In the genomic region with DNA sequence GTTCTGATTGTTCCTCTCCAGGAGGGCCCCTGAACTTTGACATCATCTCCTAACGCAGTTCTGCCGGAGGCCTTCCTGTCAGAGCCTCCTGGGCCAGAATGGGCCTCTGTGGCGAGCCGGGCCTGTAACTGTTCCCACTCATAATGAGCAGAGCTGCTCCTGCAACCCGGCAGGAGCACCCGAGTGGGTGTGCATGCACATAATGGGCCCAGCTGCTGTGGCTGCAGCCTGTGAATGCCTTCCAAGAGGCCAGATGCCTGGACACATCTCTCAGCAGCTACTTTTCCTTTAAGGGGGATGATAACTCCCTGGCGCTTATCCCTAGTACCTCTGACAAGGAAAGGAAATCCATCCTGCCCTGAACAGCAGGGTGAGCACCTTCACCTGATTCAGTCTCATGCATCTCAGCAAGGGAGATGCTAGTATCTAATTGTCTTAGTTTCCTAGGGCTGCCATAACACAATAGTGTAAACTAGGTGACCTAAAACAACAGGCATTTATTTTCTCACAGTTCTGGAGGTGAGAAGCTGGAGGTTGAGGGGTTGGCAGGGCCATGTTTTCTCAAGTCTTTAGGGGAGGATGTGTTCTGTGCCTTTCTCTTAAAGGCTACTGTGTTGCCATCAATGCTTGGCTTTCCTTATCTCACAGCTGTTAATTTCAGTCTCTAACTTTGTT, we compare ENCODE assay signal across 2 cellular contexts.
TF ChIP-seq lines count a peak whose summit lies in the region.

No MANE protein-coding gene starts in this region.

TF ChIP-seq in HepG2, 621 proteins besides CTCF, POLR2A, EP300 and RAD21:
- TF ChIP-seq, protein P1, sequence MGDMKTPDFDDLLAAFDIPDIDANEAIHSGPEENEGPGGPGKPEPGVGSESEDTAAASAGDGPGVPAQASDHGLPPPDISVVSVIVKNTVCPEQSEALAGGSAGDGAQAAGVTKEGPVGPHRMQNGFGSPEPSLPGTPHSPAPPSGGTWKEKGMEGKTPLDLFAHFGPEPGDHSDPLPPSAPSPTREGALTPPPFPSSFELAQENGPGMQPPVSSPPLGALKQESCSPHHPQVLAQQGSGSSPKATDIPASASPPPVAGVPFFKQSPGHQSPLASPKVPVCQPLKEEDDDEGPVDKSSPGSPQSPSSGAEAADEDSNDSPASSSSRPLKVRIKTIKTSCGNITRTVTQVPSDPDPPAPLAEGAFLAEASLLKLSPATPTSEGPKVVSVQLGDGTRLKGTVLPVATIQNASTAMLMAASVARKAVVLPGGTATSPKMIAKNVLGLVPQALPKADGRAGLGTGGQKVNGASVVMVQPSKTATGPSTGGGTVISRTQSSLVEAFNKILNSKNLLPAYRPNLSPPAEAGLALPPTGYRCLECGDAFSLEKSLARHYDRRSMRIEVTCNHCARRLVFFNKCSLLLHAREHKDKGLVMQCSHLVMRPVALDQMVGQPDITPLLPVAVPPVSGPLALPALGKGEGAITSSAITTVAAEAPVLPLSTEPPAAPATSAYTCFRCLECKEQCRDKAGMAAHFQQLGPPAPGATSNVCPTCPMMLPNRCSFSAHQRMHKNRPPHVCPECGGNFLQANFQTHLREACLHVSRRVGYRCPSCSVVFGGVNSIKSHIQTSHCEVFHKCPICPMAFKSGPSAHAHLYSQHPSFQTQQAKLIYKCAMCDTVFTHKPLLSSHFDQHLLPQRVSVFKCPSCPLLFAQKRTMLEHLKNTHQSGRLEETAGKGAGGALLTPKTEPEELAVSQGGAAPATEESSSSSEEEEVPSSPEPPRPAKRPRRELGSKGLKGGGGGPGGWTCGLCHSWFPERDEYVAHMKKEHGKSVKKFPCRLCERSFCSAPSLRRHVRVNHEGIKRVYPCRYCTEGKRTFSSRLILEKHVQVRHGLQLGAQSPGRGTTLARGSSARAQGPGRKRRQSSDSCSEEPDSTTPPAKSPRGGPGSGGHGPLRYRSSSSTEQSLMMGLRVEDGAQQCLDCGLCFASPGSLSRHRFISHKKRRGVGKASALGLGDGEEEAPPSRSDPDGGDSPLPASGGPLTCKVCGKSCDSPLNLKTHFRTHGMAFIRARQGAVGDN (CRISPR knock-in tag; IDR thresholded peaks at IDR 0.05), result peak; percentile 36; the same call in 1 of the 2 replicates
- TF ChIP-seq, protein P2, sequence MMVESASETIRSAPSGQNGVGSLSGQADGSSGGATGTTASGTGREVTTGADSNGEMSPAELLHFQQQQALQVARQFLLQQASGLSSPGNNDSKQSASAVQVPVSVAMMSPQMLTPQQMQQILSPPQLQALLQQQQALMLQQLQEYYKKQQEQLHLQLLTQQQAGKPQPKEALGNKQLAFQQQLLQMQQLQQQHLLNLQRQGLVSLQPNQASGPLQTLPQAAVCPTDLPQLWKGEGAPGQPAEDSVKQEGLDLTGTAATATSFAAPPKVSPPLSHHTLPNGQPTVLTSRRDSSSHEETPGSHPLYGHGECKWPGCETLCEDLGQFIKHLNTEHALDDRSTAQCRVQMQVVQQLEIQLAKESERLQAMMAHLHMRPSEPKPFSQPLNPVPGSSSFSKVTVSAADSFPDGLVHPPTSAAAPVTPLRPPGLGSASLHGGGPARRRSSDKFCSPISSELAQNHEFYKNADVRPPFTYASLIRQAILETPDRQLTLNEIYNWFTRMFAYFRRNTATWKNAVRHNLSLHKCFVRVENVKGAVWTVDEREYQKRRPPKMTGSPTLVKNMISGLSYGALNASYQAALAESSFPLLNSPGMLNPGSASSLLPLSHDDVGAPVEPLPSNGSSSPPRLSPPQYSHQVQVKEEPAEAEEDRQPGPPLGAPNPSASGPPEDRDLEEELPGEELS (CRISPR knock-in tag; IDR thresholded peaks at IDR 0.05), result no peak
- TF ChIP-seq ZNF775 (CRISPR knock-in tag; IDR thresholded peaks at IDR 0.05; ENCODE audit: borderline replicate concordance) (no peak), KLF9 (CRISPR knock-in tag; IDR thresholded peaks at IDR 0.05; ENCODE audit: low read depth) (no peak), KAT7 (CRISPR knock-in tag; IDR thresholded peaks at IDR 0.05; ENCODE audit: borderline replicate concordance) (no peak), MAF1 (CRISPR knock-in tag; IDR thresholded peaks at IDR 0.05; ENCODE audit: borderline replicate concordance) (no peak), NFATC3 (CRISPR knock-in tag; IDR thresholded peaks at IDR 0.05) (no peak), SALL1 (CRISPR knock-in tag; IDR thresholded peaks at IDR 0.05) (no peak)
- TF ChIP-seq, protein P3, sequence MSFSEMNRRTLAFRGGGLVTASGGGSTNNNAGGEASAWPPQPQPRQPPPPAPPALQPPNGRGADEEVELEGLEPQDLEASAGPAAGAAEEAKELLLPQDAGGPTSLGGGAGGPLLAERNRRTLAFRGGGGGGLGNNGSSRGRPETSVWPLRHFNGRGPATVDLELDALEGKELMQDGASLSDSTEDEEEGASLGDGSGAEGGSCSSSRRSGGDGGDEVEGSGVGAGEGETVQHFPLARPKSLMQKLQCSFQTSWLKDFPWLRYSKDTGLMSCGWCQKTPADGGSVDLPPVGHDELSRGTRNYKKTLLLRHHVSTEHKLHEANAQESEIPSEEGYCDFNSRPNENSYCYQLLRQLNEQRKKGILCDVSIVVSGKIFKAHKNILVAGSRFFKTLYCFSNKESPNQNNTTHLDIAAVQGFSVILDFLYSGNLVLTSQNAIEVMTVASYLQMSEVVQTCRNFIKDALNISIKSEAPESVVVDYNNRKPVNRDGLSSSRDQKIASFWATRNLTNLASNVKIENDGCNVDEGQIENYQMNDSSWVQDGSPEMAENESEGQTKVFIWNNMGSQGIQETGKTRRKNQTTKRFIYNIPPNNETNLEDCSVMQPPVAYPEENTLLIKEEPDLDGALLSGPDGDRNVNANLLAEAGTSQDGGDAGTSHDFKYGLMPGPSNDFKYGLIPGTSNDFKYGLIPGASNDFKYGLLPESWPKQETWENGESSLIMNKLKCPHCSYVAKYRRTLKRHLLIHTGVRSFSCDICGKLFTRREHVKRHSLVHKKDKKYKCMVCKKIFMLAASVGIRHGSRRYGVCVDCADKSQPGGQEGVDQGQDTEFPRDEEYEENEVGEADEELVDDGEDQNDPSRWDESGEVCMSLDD (CRISPR knock-in tag; IDR thresholded peaks at IDR 0.05; ENCODE audit: borderline replicate concordance), result no peak

TF ChIP-seq in SK-N-SH treated with all-trans-retinoic acid at 6 μM for 48 hours, 23 proteins besides CTCF, POLR2A, EP300 and RAD21 (continued from another document):
- TF ChIP-seq, protein P4, sequence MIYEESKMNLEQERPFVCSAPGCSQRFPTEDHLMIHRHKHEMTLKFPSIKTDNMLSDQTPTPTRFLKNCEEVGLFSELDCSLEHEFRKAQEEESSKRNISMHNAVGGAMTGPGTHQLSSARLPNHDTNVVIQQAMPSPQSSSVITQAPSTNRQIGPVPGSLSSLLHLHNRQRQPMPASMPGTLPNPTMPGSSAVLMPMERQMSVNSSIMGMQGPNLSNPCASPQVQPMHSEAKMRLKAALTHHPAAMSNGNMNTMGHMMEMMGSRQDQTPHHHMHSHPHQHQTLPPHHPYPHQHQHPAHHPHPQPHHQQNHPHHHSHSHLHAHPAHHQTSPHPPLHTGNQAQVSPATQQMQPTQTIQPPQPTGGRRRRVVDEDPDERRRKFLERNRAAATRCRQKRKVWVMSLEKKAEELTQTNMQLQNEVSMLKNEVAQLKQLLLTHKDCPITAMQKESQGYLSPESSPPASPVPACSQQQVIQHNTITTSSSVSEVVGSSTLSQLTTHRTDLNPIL (CRISPR knock-in tag; IDR thresholded peaks at IDR 0.05; ENCODE audit: low read depth), result no peak
- TF ChIP-seq BACH2 (CRISPR knock-in tag; IDR thresholded peaks at IDR 0.05; ENCODE audit: borderline replicate concordance), result no peak
- no peak for TF ChIP-seq ZFP30 (CRISPR knock-in tag; IDR thresholded peaks at IDR 0.05)
- TF ChIP-seq ZNF8 (CRISPR knock-in tag; IDR thresholded peaks at IDR 0.05), result no peak
- TF ChIP-seq ZFP3 (CRISPR knock-in tag; IDR thresholded peaks at IDR 0.05), result no peak
- no peak for TF ChIP-seq OSR1 (CRISPR knock-in tag; IDR thresholded peaks at IDR 0.05)
- no peak for TF ChIP-seq ZNF565 (CRISPR knock-in tag; conservative IDR thresholded peaks at IDR 0.05; ENCODE audit: low read depth)
- TF ChIP-seq RARB (CRISPR knock-in tag; IDR thresholded peaks at IDR 0.05), result no peak
- no peak for TF ChIP-seq GLIS3 (CRISPR knock-in tag; IDR thresholded peaks at IDR 0.05)
- TF ChIP-seq ARNTL (CRISPR knock-in tag; IDR thresholded peaks at IDR 0.05; ENCODE audit: borderline replicate concordance, low read depth), result no peak
TF ChIP-seq in SK-N-SH treated with all-trans-retinoic acid at 6 μM for 48 hours: peak in this region for 0.
